ENCODE assay signal across 26 cellular contexts in the genomic region with DNA sequence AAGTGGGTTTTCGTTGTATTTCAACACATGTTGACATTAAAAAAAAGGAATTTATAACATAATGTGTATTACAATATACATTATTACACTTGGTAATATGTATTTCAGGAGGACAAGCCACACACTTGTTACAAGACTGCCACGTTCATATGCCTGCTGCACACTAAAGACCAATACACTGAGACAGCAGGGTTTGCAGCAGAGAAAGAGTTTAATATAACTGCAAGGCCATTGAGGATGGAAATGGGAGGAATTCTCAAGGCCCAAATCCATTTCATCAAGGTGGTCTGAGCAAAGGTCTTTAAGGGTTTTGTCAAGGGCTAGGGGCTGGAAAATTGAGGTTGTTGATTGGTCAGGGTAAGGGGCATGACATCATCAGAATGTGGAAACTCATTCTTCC.
A peak's percentile ranks its signal among the peaks of the same experiment; 100 is the strongest.
DNase-seq lines count a peak whose midpoint lies in the region; ATAC-seq, FAIRE-seq and TF ChIP-seq lines count a peak whose summit lies in the region.
"Had no signal": no experiment of that assay in that cellular context is flagged by ENCODE, and none has a peak within 500 bp of the region (broad histone marks: within the 10 kb centered on the region; RNA-seq: fewer than 3 reads in every experiment).

No MANE protein-coding gene starts in this region.

- no peak for TF ChIP-seq CTCF in HEK293 (tag by site-specific recombination; IDR thresholded peaks at IDR 0.05)
- TF ChIP-seq CTCF in H1 (IDR thresholded peaks at IDR 0.05; ENCODE audit: control extremely low read depth in 1 of 3, insufficient read depth in 1 of 3, low read depth in 1 of 3, low read length in 3 of 3) = no peak

- DNase-seq in DMS53 (lab: John Stamatoyannopoulos, UW) = peak; percentile 15
- DNase-seq in DMS53 treated with DMSO at 0.1 percent for 48 hours (lab: John Stamatoyannopoulos, UW; ENCODE audit: unreplicated experiment) = no peak
- peak; percentile 11 for DNase-seq in OCI-M1 (lab: John Stamatoyannopoulos, UW)
- DNase-seq in H1 (ENCODE audit: low read depth in 1 of 2, low spot score in 2 of 2) = no peak
- DNase-seq in activated T-cell treated with anti-CD3 and anti-CD28 coated beads, Interleukin-2, amount 50 U/mL, for 48 hours = no peak
- no peak for DNase-seq in activated CD4-positive, alpha-beta T cell treated with anti-CD3 and anti-CD28 coated beads for 1 hour
- no peak for DNase-seq in left lobe of liver (ENCODE audit: low spot score)
- DNase-seq: BE2C; C1 segment of cervical spinal cord; CD4-positive, alpha-beta memory T cell; CD4-positive, CD25-positive, alpha-beta regulatory T cell; CD8-positive, alpha-beta memory T cell; COR-L47; DMS 273 treated with DMSO at 0.1 percent for 48 hours; DMS153; DMS79; DND-41; EL; GDM1 had no signal

- H3K36me3 ChIP-seq in HEK293 (ENCODE audit: control insufficient read depth in 2 of 2, insufficient read depth in 1 of 2, low read length in 2 of 2) (no peaks in the 10 kb centered on the region), H1 (ENCODE audit: control insufficient read depth in 2 of 4, insufficient read depth in 4 of 4, low read length in 3 of 4) (no peaks in the 10 kb centered on the region)
- H3K36me3 ChIP-seq: BE2C, BLaER1 had no signal

- H3K56ac ChIP-seq in H1 (replicated peaks; ENCODE audit: insufficient read length, low read depth, low read length) = no peak overlapping the region

- H3K9me3 ChIP-seq in HEK293 (ENCODE audit: control insufficient read depth, insufficient read depth, low read depth, low read length) (no peaks in the 10 kb centered on the region), H1 (ENCODE audit: insufficient read depth in 2 of 2, low read depth in 1 of 2, low read length in 1 of 2) (peaks cover 4 to 10% of the 10 kb centered on the region in 2 experiments; a peak in 3 of 4 replicates)

- no peak overlapping the region for H4K5ac ChIP-seq in H1 (ENCODE audit: insufficient read length, low read depth, low read length)

- CTCF ChIA-PET in HEK293 (lab: Yijun Ruan, JAX) = no interaction called here
- CTCF ChIA-PET in H1 (lab: Charles Lee; ENCODE audit: partially characterized antibody) = no interaction called here

- 88% methylated on average over 2 of the region's 2 CpGs; no CpG with 5 or more reads in 1 of the 2 experiments for WGBS in H1 (ENCODE audit: extremely low coverage in 1 of 2, insufficient coverage in 1 of 2, insufficient read length in 1 of 2, insufficient replicate concordance in 2 of 2, low coverage in 1 of 2, low lambda C conversion rate in 2 of 2, missing lambda C conversion rate in 1 of 2), 2 experiments

- no peak overlapping the region for H2BK15ac ChIP-seq in H1 (ENCODE audit: low read length)

- no peaks in the 10 kb centered on the region for H3K23me2 ChIP-seq in H1 (ENCODE audit: low read depth, low read length)

- H4K8ac ChIP-seq in H1 (ENCODE audit: extremely low read depth, insufficient read depth, low read length) = no peak overlapping the region

- H3K4me1 ChIP-seq in HEK293 (ENCODE audit: control insufficient read depth, insufficient read depth, low read length) (no peaks in the 10 kb centered on the region), H1 (replicated peaks in 1 of 4; ENCODE audit: control insufficient read depth in 3 of 4, insufficient read depth in 4 of 4, low read length in 3 of 4) (no peaks in the 10 kb centered on the region)
- H3K4me1 ChIP-seq: A549, BE2C, BLaER1 had no signal

- H3K4ac ChIP-seq in H1 (replicated peaks; ENCODE audit: insufficient read length, low read depth, low read length) = no peak overlapping the region

- H2AFZ ChIP-seq in H1 (ENCODE audit: low read length) = no peak overlapping the region

- no peak overlapping the region for H3K18ac ChIP-seq in H1 (ENCODE audit: extremely low read depth, low read length)

- TF ChIP-seq RAD21 in H1 (IDR thresholded peaks at IDR 0.05 in 1 of 2, conservative IDR thresholded peaks at IDR 0.05 in 1 of 2; ENCODE audit: low read depth in 2 of 2, low read length in 2 of 2) = no peak

- H2AK5ac ChIP-seq in H1 (ENCODE audit: low read depth, low read length) = no peak overlapping the region

- no peak overlapping the region for H3K9ac ChIP-seq in H1 (replicated peaks in 1 of 4; ENCODE audit: extremely low read depth in 1 of 4, low read depth in 3 of 4, low read length in 3 of 4)
- H3K9ac ChIP-seq: BLaER1 had no signal

- no peak overlapping the region for H2BK20ac ChIP-seq in H1 (ENCODE audit: low read length)

- H3K4me3 ChIP-seq in HEK293 (ENCODE audit: low read depth, low read length) = no peak overlapping the region
- H3K4me3 ChIP-seq in H1 (ENCODE audit: extremely low read depth in 1 of 4, insufficient read depth in 2 of 4, low read depth in 3 of 4, low read length in 4 of 4) = no peak overlapping the region
- H3K4me3 ChIP-seq: A549, BLaER1, GM12878 had no signal

- no peaks in the 10 kb centered on the region for H4K20me1 ChIP-seq in H1 (replicated peaks in 1 of 2; ENCODE audit: control insufficient read depth in 1 of 2, insufficient read depth in 2 of 2, low read length in 2 of 2)
- H4K20me1 ChIP-seq: BLaER1 had no signal

- no peaks in the 10 kb centered on the region for H3K79me1 ChIP-seq in H1 (ENCODE audit: low read depth, low read length)

- H3K14ac ChIP-seq in H1 (ENCODE audit: insufficient read length) = no peak overlapping the region

- POLR2A ChIA-PET in HEK293 (lab: Yijun Ruan, JAX) (no interaction called here), H1 (lab: Charles Lee; ENCODE audit: partially characterized antibody) (no interaction called here)

- no peak overlapping the region for H3K23ac ChIP-seq in H1 (ENCODE audit: insufficient read length)

- ATAC-seq in left lobe of liver = no peak
- ATAC-seq: A549, GM12878 had no signal

- H3K79me2 ChIP-seq in H1 (ENCODE audit: control insufficient read depth in 1 of 2, insufficient read depth in 2 of 2, low read length in 2 of 2) = no peaks in the 10 kb centered on the region

- H2BK12ac ChIP-seq in H1 (ENCODE audit: low read depth, low read length) = no peak overlapping the region

- no peak overlapping the region for H3K4me2 ChIP-seq in H1 (ENCODE audit: insufficient read depth in 1 of 2, low read depth in 2 of 2, low read length in 2 of 2)
- H3K4me2 ChIP-seq: A549, BLaER1 had no signal

- no peak overlapping the region for H2BK120ac ChIP-seq in H1 (replicated peaks; ENCODE audit: low read depth, low read length)

- no peak for FAIRE-seq in H1 (lab: Jason Lieb, UNC)
- FAIRE-seq: A549, GM12878, GM12892, GM18507 had no signal

- H3K27ac ChIP-seq in HEK293 (ENCODE audit: extremely low read depth, low read depth, low read length) (no peak overlapping the region), H1 (ENCODE audit: low read depth, low read length) (no peak overlapping the region)
- H3K27ac ChIP-seq: 22Rv1, A549, BLaER1 had no signal

- H4K91ac ChIP-seq in H1 (replicated peaks; ENCODE audit: insufficient read length, low read length) = no peak overlapping the region

- no peaks in the 10 kb centered on the region for H3K27me3 ChIP-seq in H1 (replicated peaks in 1 of 4; ENCODE audit: control insufficient read depth in 3 of 4, extremely low read depth in 1 of 4, insufficient read depth in 3 of 4, low read length in 3 of 4)
- H3K27me3 ChIP-seq: BE2C, BLaER1 had no signal

- no peak for TF ChIP-seq POLR2A in H1 (IDR thresholded peaks at IDR 0.05; ENCODE audit: control extremely low read depth in 1 of 2, low read depth in 2 of 2, low read length in 2 of 2)

- no peak overlapping the region for H2BK5ac ChIP-seq in H1 (ENCODE audit: low read depth, low read length)

- TF ChIP-seq EP300 in H1 (IDR thresholded peaks at IDR 0.05; ENCODE audit: borderline replicate concordance in 1 of 2, low read depth in 2 of 2, low read length in 2 of 2) = no peak

TF ChIP-seq in HEK293, 187 proteins besides CTCF, POLR2A, EP300 and RAD21:
- TF ChIP-seq SETDB1 (IDR thresholded peaks at IDR 0.05; ENCODE audit: insufficient read length, low read length) (peak; percentile 67), ZNF660 (tag by site-specific recombination; IDR thresholded peaks at IDR 0.05) (no peak), TRIM28 (IDR thresholded peaks at IDR 0.05; ENCODE audit: borderline replicate concordance, low read length) (peak; percentile 81; the same call in 1 of the 2 replicates)

TF ChIP-seq in H1, 55 proteins besides CTCF, POLR2A, EP300 and RAD21:
- TF ChIP-seq POU5F1 (IDR thresholded peaks at IDR 0.05; ENCODE audit: low read depth, low read length) (no peak), KDM5A (IDR thresholded peaks at IDR 0.05; ENCODE audit: low read length) (peak; percentile 59; the same call in 1 of the 2 replicates)

Comparison
In these comparisons a context has a peak if more than half of its experiments do, and no peak if none do; other contexts are left out.
1. DNase-seq: peak in DMS53 (single experiment) and OCI-M1 (single experiment); none in DMS53 treated with DMSO at 0.1 percent for 48 hours (single experiment), H1 (0 of 2), activated T-cell treated with anti-CD3 and anti-CD28 coated beads, Interleukin-2, amount 50 U/mL, for 48 hours (0 of 2), activated CD4-positive, alpha-beta T cell treated with anti-CD3 and anti-CD28 coated beads for 1 hour (single experiment) and left lobe of liver (single experiment).